Comparison of ENCODE assay signal across 1 cellular context in the genomic region with DNA sequence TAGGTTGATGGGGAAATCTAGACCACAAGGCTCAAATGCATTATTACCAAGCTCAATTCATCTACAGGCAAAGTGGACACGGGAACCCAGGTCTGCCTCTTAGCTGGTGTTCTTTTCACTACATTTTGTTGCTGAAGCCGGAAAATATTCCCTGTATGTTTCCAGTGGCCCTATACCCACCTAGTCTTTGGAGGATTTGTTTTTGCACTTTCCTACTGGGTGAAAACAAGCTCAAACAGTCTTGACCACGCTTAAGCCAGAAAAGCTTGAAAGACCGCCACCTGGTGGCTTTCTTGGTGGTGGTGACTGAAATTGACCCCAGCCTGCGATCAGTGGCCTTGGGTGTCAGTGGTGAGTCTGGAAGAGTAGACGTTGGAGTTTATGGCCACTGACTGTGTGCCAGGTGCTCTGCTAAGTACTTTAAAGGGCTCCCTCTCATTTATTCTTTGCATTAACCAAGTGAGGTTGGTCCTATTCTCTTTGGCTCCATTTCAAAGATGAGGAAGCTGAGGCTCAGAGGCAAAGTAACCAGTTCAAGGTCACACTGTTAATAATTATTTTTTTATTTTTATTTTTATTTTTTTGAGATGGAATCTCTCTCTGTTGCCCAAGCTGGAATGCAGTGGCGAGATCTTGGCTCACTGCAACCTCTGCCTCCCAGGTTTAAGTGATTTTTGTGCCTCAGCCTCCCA.
TF ChIP-seq lines count a peak whose summit lies in the region.

No MANE protein-coding gene starts in this region.

TF ChIP-seq in GM12878, 131 proteins besides CTCF, POLR2A, EP300 and RAD21 (continued from another document):
- peak; percentile 19; the same call in 1 of the 2 replicates for TF ChIP-seq RUNX3 (IDR thresholded peaks at IDR 0.05; ENCODE audit: low read length)
- TF ChIP-seq ZNF384 (IDR thresholded peaks at IDR 0.05; ENCODE audit: borderline replicate concordance, low read depth, low read length): no peak
- 0 out of 2 replicates have a peak, but pooled peaks have one; percentile 39 for TF ChIP-seq YY1 (IDR thresholded peaks at IDR 0.05; ENCODE audit: low read depth, low read length)
- TF ChIP-seq WRNIP1 (IDR thresholded peaks at IDR 0.05; ENCODE audit: borderline replicate concordance, low read depth, low read length): no peak
- TF ChIP-seq SMC3 (IDR thresholded peaks at IDR 0.05; ENCODE audit: borderline replicate concordance, low read length): peak; percentile 72; the same call in 1 of the 2 replicates
- TF ChIP-seq NBN (IDR thresholded peaks at IDR 0.05): no peak
